In the genomic region with DNA sequence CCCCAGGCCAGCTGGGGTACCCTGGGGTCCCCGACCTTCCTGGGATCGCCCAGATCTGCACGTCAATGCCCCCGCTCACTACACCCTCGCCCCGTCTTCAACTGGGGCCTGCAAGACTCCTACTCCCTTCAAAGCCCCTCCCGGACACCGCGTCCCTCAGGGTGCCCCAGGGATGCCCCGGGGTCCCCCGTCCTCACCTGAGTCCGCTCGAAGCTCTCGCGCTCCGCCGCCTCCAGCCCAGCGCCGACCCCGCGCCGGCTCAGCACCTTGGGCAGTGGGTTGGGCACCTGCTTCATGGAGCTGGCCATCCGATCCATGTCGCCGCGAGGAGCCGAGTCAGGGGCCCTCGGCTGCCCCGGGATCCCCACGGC, we compare ENCODE assay signal across 8 cellular contexts. TPM values are rescaled to one million over a fixed set of nuclear protein-coding genes. Genes with fewer than 3 reads are reported as not detected.
DNase-seq lines count a peak whose midpoint lies in the region; ATAC-seq and TF ChIP-seq lines count a peak whose summit lies in the region.

A gene (minus strand): TSS at position 338 of the 371 bp plus-strand sequence. CDS start 21 bp downstream, at position 317.

- peaks cover 2 to 5% of the 10 kb centered on the region in 2 experiments; a peak in 1 of 4 replicates for H3K4me1 ChIP-seq in SK-N-SH (ENCODE audit: control insufficient read depth in 1 of 2, insufficient read depth in 2 of 2, low read depth in 1 of 2, low read length in 1 of 2)
- 0 out of 2 replicates have a peak, but pooled peaks cover 3% of the 10 kb centered on the region for H3K4me1 ChIP-seq in PC-9 (replicated peaks; ENCODE audit: insufficient read depth)
- peaks cover 3% of the 10 kb centered on the region for H3K4me1 ChIP-seq in neural progenitor cell

- H4K20me1 ChIP-seq in SK-N-SH (ENCODE audit: insufficient read depth) (no peaks in the 10 kb centered on the region), PC-9 (ENCODE audit: insufficient read depth) (no peaks in the 10 kb centered on the region), neural progenitor cell (ENCODE audit: low read depth) (peaks cover 13% of the 10 kb centered on the region)

- TF ChIP-seq CTCF in SK-N-SH (IDR thresholded peaks at IDR 0.05) (no peak), PC-9 (conservative IDR thresholded peaks at IDR 0.05) (no peak), neural progenitor cell (IDR thresholded peaks at IDR 0.05) (no peak)

- peak within 1 kb of the TSS; percentile 96 for H3K27ac Mint-ChIP-seq in neural progenitor cell

- TF ChIP-seq EP300 in SK-N-SH (IDR thresholded peaks at IDR 0.05; ENCODE audit: borderline replicate concordance in 1 of 2, low read depth in 1 of 2, low read length in 1 of 2), result no peak

- ATAC-seq in SK-N-SH treated with all-trans-retinoic acid at 6 μM for 48 hours (no peak; the same call in 2 of the 3 replicates), esophagus mucosa (peak; percentile 11), HG02763 (IDR thresholded peaks at IDR 0.05; ENCODE audit: unreplicated experiment) (no peak), GM19324 (IDR thresholded peaks at IDR 0.05; ENCODE audit: low FRiP score, unreplicated experiment) (no peak), GM18873 (IDR thresholded peaks at IDR 0.05; ENCODE audit: low FRiP score, unreplicated experiment) (no peak)

- WGBS in SK-N-SH (ENCODE audit: low lambda C conversion rate), result 0% methylated on average over 22 of the region's 30 CpGs

- POLR2A ChIA-PET in SK-N-SH (lab: Yijun Ruan, JAX) (no interaction called here), PC-9 (lab: Charles Lee; ENCODE audit: unreplicated experiment) (interaction anchor here (0.5 to 1.2 kb wide), 2 partner anchors 210 to 626 kb away, joined by 3 to 4 read pairs; no protein-coding TSS in a partner anchor)

- H3K27me3 Mint-ChIP-seq in neural progenitor cell (ENCODE audit: insufficient read depth, low read depth), result peaks cover 29% of the 10 kb centered on the region

- H3K4me3 Mint-ChIP-seq in neural progenitor cell, result peak within 1 kb of the TSS; percentile 96

- no peak for TF ChIP-seq RAD21 in SK-N-SH (IDR thresholded peaks at IDR 0.05; ENCODE audit: low read length)

- peak within 1 kb of the TSS; percentile 85 for H3K9ac ChIP-seq in SK-N-SH
- peak within 1 kb of the TSS; percentile 24 for H3K9ac ChIP-seq in neural progenitor cell

- no TSS peak for BruUV-seq in PC-9 (replicated peaks; lab: Mats Ljungman, UMichigan)

- H3K36me3 ChIP-seq in SK-N-SH (replicated peaks in 1 of 2; ENCODE audit: control insufficient read depth in 1 of 2, insufficient read depth in 2 of 2, low read length in 1 of 2) (no peaks in the 10 kb centered on the region), PC-9 (ENCODE audit: low read depth) (no peaks in the 10 kb centered on the region), neural progenitor cell (no peaks in the 10 kb centered on the region)

- no peaks in the 10 kb centered on the region for H3K9me3 Mint-ChIP-seq in neural progenitor cell

- H3K4me3 ChIP-seq in SK-N-SH (ENCODE audit: low read depth in 2 of 2, low read length in 1 of 2) (peak within 1 kb of the TSS; percentile 71 to 99), PC-9 (peak within 1 kb of the TSS; percentile 88), neural progenitor cell (peak within 1 kb of the TSS; percentile 84)

- H3K4me2 ChIP-seq in SK-N-SH (peak within 1 kb of the TSS; percentile 100), PC-9 (peak within 1 kb of the TSS; percentile 99), neural progenitor cell (peak within 1 kb of the TSS; percentile 92)

- intact Hi-C loops in PC-9 (cut with micrococcal nuclease; ENCODE audit: unreplicated experiment), result loop anchor here (10.0 kb wide), 1 partner anchor 204 kb away; no protein-coding TSS in a partner anchor

- peaks cover 36% of the 10 kb centered on the region for H3K4me1 Mint-ChIP-seq in neural progenitor cell

- H3K9me3 ChIP-seq in SK-N-SH, result no peaks in the 10 kb centered on the region
- no peaks in the 10 kb centered on the region for H3K9me3 ChIP-seq in PC-9 (ENCODE audit: insufficient read depth, low read depth)
- H3K9me3 ChIP-seq in neural progenitor cell (ENCODE audit: low read depth), result no peaks in the 10 kb centered on the region

- CTCF ChIA-PET in SK-N-SH (lab: Yijun Ruan, JAX) (interaction anchor here (0.9 to 2.4 kb wide), 3 partner anchors 11 to 23 kb away, joined by 3 to 16 read pairs (median 4); no protein-coding TSS in a partner anchor), PC-9 (lab: Charles Lee) (no interaction called here)

- no peaks in the 10 kb centered on the region for H3K9me2 ChIP-seq in SK-N-SH
- H3K9me2 ChIP-seq in PC-9 (ENCODE audit: insufficient read depth), result no peaks in the 10 kb centered on the region

- no peaks in the 10 kb centered on the region for H3K36me3 Mint-ChIP-seq in neural progenitor cell

- H3K27me3 ChIP-seq in SK-N-SH (ENCODE audit: insufficient read depth) (no peaks in the 10 kb centered on the region), PC-9 (ENCODE audit: insufficient read depth, low read depth) (no peaks in the 10 kb centered on the region), neural progenitor cell (peaks cover 20% of the 10 kb centered on the region)

- DNase-seq in SK-N-SH (no peak), PC-9 (no peak), neural progenitor cell (ENCODE audit: low spot score) (no peak)

- no peaks in the 10 kb centered on the region for H3K79me2 ChIP-seq in SK-N-SH (ENCODE audit: insufficient read depth)
- no peaks in the 10 kb centered on the region for H3K79me2 ChIP-seq in PC-9 (ENCODE audit: low read depth)
- H3K79me2 ChIP-seq in neural progenitor cell (ENCODE audit: low read depth), result no peaks in the 10 kb centered on the region

- H3F3A ChIP-seq in SK-N-SH (replicated peaks; ENCODE audit: insufficient read depth) (peaks cover 12% of the 10 kb centered on the region), PC-9 (ENCODE audit: insufficient read depth, low read depth) (peaks cover 18% of the 10 kb centered on the region; the same call in 1 of the 2 replicates), neural progenitor cell (ENCODE audit: low read depth) (peaks cover 30% of the 10 kb centered on the region)

- peak within 1 kb of the TSS; percentile 24 to 53; a peak in 3 of 4 replicates for H3K27ac ChIP-seq in SK-N-SH (ENCODE audit: low read depth in 2 of 2, low read length in 1 of 2)
- H3K27ac ChIP-seq in PC-9, result no peak within 1 kb of the TSS
- H3K27ac ChIP-seq in neural progenitor cell, result no peak within 1 kb of the TSS

- H2AFZ ChIP-seq in SK-N-SH (ENCODE audit: low read depth) (peak within 1 kb of the TSS; percentile 99), PC-9 (peak within 1 kb of the TSS; percentile 94), neural progenitor cell (replicated peaks) (peak within 1 kb of the TSS; percentile 98)

TF ChIP-seq in SK-N-SH, 30 proteins besides CTCF, POLR2A, EP300 and RAD21 (continues in another document):
- TF ChIP-seq, protein P1, sequence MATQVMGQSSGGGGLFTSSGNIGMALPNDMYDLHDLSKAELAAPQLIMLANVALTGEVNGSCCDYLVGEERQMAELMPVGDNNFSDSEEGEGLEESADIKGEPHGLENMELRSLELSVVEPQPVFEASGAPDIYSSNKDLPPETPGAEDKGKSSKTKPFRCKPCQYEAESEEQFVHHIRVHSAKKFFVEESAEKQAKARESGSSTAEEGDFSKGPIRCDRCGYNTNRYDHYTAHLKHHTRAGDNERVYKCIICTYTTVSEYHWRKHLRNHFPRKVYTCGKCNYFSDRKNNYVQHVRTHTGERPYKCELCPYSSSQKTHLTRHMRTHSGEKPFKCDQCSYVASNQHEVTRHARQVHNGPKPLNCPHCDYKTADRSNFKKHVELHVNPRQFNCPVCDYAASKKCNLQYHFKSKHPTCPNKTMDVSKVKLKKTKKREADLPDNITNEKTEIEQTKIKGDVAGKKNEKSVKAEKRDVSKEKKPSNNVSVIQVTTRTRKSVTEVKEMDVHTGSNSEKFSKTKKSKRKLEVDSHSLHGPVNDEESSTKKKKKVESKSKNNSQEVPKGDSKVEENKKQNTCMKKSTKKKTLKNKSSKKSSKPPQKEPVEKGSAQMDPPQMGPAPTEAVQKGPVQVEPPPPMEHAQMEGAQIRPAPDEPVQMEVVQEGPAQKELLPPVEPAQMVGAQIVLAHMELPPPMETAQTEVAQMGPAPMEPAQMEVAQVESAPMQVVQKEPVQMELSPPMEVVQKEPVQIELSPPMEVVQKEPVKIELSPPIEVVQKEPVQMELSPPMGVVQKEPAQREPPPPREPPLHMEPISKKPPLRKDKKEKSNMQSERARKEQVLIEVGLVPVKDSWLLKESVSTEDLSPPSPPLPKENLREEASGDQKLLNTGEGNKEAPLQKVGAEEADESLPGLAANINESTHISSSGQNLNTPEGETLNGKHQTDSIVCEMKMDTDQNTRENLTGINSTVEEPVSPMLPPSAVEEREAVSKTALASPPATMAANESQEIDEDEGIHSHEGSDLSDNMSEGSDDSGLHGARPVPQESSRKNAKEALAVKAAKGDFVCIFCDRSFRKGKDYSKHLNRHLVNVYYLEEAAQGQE (IDR thresholded peaks at IDR 0.05; ENCODE audit: low read depth, low read length), result no peak

TF ChIP-seq in SK-N-SH treated with all-trans-retinoic acid at 6 μM for 48 hours, 23 proteins besides CTCF, POLR2A, EP300 and RAD21:
- TF ChIP-seq SNAI2 (CRISPR knock-in tag; IDR thresholded peaks at IDR 0.05), result no peak
- no peak for TF ChIP-seq ZNF70 (CRISPR knock-in tag; IDR thresholded peaks at IDR 0.05)
- TF ChIP-seq ZFP30 (CRISPR knock-in tag; IDR thresholded peaks at IDR 0.05), result no peak
- TF ChIP-seq OSR1 (CRISPR knock-in tag; IDR thresholded peaks at IDR 0.05), result no peak

RNA-seq across cellular contexts. Expression of the gene that starts here (rescaled TPM):
- polyA plus RNA-seq in SK-N-SH (2012; rRNA removed), result 10.4 and 11.3 TPM in 2 replicates
- polyA plus RNA-seq in SK-N-SH (2012; cell fraction: cytosol; rRNA removed), result 6.5 and 8.6 TPM in 2 replicates
- polyA plus RNA-seq in SK-N-SH (2012; cell fraction: nucleus; rRNA removed), result 8.5 and 10.8 TPM in 2 replicates
- 32.0 and 35.8 TPM in 2 replicates for total RNA-seq in PC-9 (2021)
- total RNA-seq in esophagus mucosa, result 5.4 TPM
- total RNA-seq in neural progenitor cell (ENCODE audit: low replicate concordance), result 39.2 and 46.2 TPM in 2 replicates

Comparison
In these comparisons a context has a peak if more than half of its experiments do, and no peak if none do; other contexts are left out.
1. H3K27ac ChIP-seq: peak in SK-N-SH (2 of 2); none in PC-9 (single experiment) and neural progenitor cell (single experiment).
2. Peak in every context shown above with its lines, with median percentiles within 50 percentile points of each other: H2AFZ ChIP-seq, H3K4me2 ChIP-seq and H3K4me3 ChIP-seq.